ENCODE assay signal across 23 cellular contexts in genomic region chr17:20253323-20253722, GRCh38.
"Had no signal": no experiment of that assay in that cellular context is flagged by ENCODE, and none has a peak within 500 bp of the region (broad histone marks: within the 10 kb centered on the region; RNA-seq: fewer than 3 reads in every experiment).

No MANE protein-coding gene starts in this region.

- H3K9ac ChIP-seq: neural progenitor cell had no signal

- H3K4me1 ChIP-seq: colonic mucosa, esophagus squamous epithelium, gastroesophageal sphincter, left ventricle myocardium inferior, lower lobe of right lung, neural progenitor cell, pancreas, right lobe of liver, spleen, testis, tibial nerve, upper lobe of right lung, vagina had no signal

- H3K27me3 Mint-ChIP-seq: memory B cell; naive B cell; progenitor cell of endocrine pancreas; stimulated activated naive B cell treated with anti-CD40 and anti-IgM and Interleukin-4, amounts not matched to agents 10 μg/mL and 1 μg/mL and 100 μg/mL, for 72 hours; stimulated activated naive CD8-positive, alpha-beta T cell treated with anti-CD3 and anti-CD28 coated beads, Interleukin-15, amount 100 ng/mL, for 72 hours had no signal

- H3K9me3 ChIP-seq: colonic mucosa, lower lobe of right lung, pancreas, right lobe of liver, testis, upper lobe of right lung, vagina had no signal

- H3K4me3 ChIP-seq: colonic mucosa, esophagus squamous epithelium, gastroesophageal sphincter, left ventricle myocardium inferior, lower lobe of right lung, neural progenitor cell, pancreas, right lobe of liver, spleen, testis, tibial nerve, upper lobe of right lung, vagina had no signal

- DNase-seq: colonic mucosa; dermis blood vessel endothelial cell; esophagus squamous epithelium; foreskin fibroblast; glutamatergic neuron; left cardiac atrium; left ventricle myocardium inferior; lower lobe of right lung; naive B cell; nucleus accumbens; pancreas; right lobe of liver; spleen; stimulated activated naive B cell treated with anti-CD40 and anti-IgM and Interleukin-4, amounts not matched to agents 10 μg/mL and 1 μg/mL and 100 μg/mL, for 72 hours; stimulated activated naive CD8-positive, alpha-beta T cell treated with anti-CD3 and anti-CD28 coated beads, Interleukin-15, amount 100 ng/mL, for 72 hours; testis; upper lobe of right lung had no signal

- H3K4me3 Mint-ChIP-seq: memory B cell; naive B cell; neural progenitor cell; stimulated activated naive B cell treated with anti-CD40 and anti-IgM and Interleukin-4, amounts not matched to agents 10 μg/mL and 1 μg/mL and 100 μg/mL, for 72 hours had no signal

- H3K27me3 ChIP-seq: colonic mucosa, esophagus squamous epithelium, gastroesophageal sphincter, neural progenitor cell, pancreas, right lobe of liver, spleen, testis, tibial nerve, upper lobe of right lung, vagina had no signal

- ATAC-seq: gastroesophageal sphincter; left cardiac atrium; lower lobe of right lung; pancreas; right lobe of liver; stimulated activated naive B cell treated with anti-CD40 and anti-IgM and Interleukin-4, amounts not matched to agents 10 μg/mL and 1 μg/mL and 100 μg/mL, for 72 hours; upper lobe of right lung had no signal

- H3K27ac Mint-ChIP-seq: memory B cell; progenitor cell of endocrine pancreas; stimulated activated naive B cell treated with anti-CD40 and anti-IgM and Interleukin-4, amounts not matched to agents 10 μg/mL and 1 μg/mL and 100 μg/mL, for 72 hours; stimulated activated naive CD8-positive, alpha-beta T cell treated with anti-CD3 and anti-CD28 coated beads, Interleukin-15, amount 100 ng/mL, for 72 hours had no signal

- H3K4me2 ChIP-seq: neural progenitor cell had no signal

- H3K36me3 ChIP-seq: colonic mucosa, pancreas, right lobe of liver, vagina had no signal

- H3K27ac ChIP-seq: colonic mucosa, esophagus squamous epithelium, gastroesophageal sphincter, left ventricle myocardium inferior, lower lobe of right lung, neural progenitor cell, pancreas, right lobe of liver, spleen, testis, tibial nerve, upper lobe of right lung, vagina had no signal

- H3K4me1 Mint-ChIP-seq: memory B cell; naive B cell; stimulated activated naive B cell treated with anti-CD40 and anti-IgM and Interleukin-4, amounts not matched to agents 10 μg/mL and 1 μg/mL and 100 μg/mL, for 72 hours had no signal
